8 cellular contexts compared by ENCODE assay signal in the genomic region with DNA sequence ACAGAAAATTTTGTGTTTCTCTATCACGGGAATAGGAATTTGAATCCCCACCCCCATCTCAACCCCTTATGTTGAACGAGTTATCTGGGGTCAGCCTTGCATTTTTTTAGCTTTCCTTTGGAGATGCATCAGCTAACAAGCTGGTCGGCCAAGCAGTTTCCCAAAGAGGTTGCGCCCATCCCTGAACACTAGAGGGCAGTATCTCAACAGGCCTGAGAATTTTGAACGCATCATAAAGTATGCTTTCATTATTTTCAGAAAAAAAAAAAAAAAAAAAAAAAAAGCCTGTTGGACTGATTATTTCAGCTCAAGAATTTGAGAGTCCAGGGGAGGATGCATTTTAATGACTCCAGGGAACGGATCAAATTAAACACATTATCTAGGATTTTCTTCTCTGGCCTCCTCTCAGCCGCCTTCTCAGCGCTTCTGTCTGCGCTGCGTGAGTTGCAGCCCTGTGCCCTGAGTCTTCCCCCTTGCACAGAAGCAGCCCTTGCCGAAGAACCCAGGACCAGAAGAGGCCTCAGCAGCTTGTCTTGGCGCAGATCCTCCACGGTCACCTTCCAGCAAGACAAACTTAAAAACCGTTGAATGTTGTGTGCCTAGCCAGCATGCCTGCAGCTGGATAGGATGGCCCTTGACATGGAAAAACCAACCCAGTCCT.
DNase-seq lines count a peak whose midpoint lies in the region; ATAC-seq and TF ChIP-seq lines count a peak whose summit lies in the region.

No MANE protein-coding gene starts in this region.

- TF ChIP-seq CTCF in fibroblast of villous mesenchyme (IDR thresholded peaks at IDR 0.05; ENCODE audit: insufficient read depth, low read depth, low read length) (peak; percentile 87), tibial nerve (IDR thresholded peaks at IDR 0.05) (peak; percentile 38 to 79 (median 64))

- no peaks in the 10 kb centered on the region for H3K9me3 ChIP-seq in tibial nerve

- DNase-seq in DMS53 treated with DMSO at 0.1 percent for 48 hours (lab: John Stamatoyannopoulos, UW; ENCODE audit: unreplicated experiment) (peak; percentile 21), NOMO-1 treated with dmso at 0.1 percent for 144 hours (lab: John Stamatoyannopoulos, UW; ENCODE audit: unreplicated experiment) (peak; percentile 26), fibroblast of villous mesenchyme (ENCODE audit: low read depth) (peak; percentile 64), occipital lobe (lab: John Stamatoyannopoulos, UW) (peak; percentile 19), tibial nerve (ENCODE audit: low spot score in 2 of 2) (peak; percentile 45 to 66)

- H3K4me1 Mint-ChIP-seq in activated T-helper 17 cell treated with anti-CD3 and anti-CD28 coated beads, Interleukin-2, amount 50 U/mL, for 72 hours, result no peaks in the 10 kb centered on the region

- peaks cover 15% of the 10 kb centered on the region for H3K27me3 Mint-ChIP-seq in activated T-helper 17 cell treated with anti-CD3 and anti-CD28 coated beads, Interleukin-2, amount 50 U/mL, for 72 hours

- H3K4me1 ChIP-seq in tibial nerve, result peaks cover 0 to 6% (median 0%) of the 10 kb centered on the region in 4 donors

- H3K4me3 Mint-ChIP-seq in activated T-helper 17 cell treated with anti-CD3 and anti-CD28 coated beads, Interleukin-2, amount 50 U/mL, for 72 hours, result no peak overlapping the region

- H3K36me3 Mint-ChIP-seq in activated T-helper 17 cell treated with anti-CD3 and anti-CD28 coated beads, Interleukin-2, amount 50 U/mL, for 72 hours (ENCODE audit: low read depth), result no peaks in the 10 kb centered on the region

- 22 to 38% methylated on average over 14 of the region's 14 CpGs for WGBS in tibial nerve, 2 donors

- no peak for TF ChIP-seq EP300 in tibial nerve (IDR thresholded peaks at IDR 0.05)

- H3K27ac ChIP-seq in tibial nerve, result no peak overlapping the region

- ATAC-seq in HG03175 (IDR thresholded peaks at IDR 0.05; ENCODE audit: unreplicated experiment) (peak; percentile 30), HG03095 (IDR thresholded peaks at IDR 0.05; ENCODE audit: unreplicated experiment) (no peak)
- peak; percentile 35 for ATAC-seq in activated T-helper 17 cell treated with anti-CD3 and anti-CD28 coated beads, Interleukin-2, amount 50 U/mL, for 72 hours (replicated peaks)

- no peaks in the 10 kb centered on the region for H3K9me3 Mint-ChIP-seq in activated T-helper 17 cell treated with anti-CD3 and anti-CD28 coated beads, Interleukin-2, amount 50 U/mL, for 72 hours

- H3K27me3 ChIP-seq in tibial nerve, result no peaks in the 10 kb centered on the region

- H3K27ac Mint-ChIP-seq in activated T-helper 17 cell treated with anti-CD3 and anti-CD28 coated beads, Interleukin-2, amount 50 U/mL, for 72 hours, result no peak overlapping the region

- H3K4me3 ChIP-seq in fibroblast of villous mesenchyme (ENCODE audit: low read depth, low read length), result peak overlapping the region; percentile 34
- peak overlapping the region in 1 of 4 donors; percentile 31 for H3K4me3 ChIP-seq in tibial nerve

- TF ChIP-seq POLR2A in tibial nerve (IDR thresholded peaks at IDR 0.05), result no peak

- no peaks in the 10 kb centered on the region for H3K36me3 ChIP-seq in tibial nerve
